23 cellular contexts compared by ENCODE assay signal in the genomic region with DNA sequence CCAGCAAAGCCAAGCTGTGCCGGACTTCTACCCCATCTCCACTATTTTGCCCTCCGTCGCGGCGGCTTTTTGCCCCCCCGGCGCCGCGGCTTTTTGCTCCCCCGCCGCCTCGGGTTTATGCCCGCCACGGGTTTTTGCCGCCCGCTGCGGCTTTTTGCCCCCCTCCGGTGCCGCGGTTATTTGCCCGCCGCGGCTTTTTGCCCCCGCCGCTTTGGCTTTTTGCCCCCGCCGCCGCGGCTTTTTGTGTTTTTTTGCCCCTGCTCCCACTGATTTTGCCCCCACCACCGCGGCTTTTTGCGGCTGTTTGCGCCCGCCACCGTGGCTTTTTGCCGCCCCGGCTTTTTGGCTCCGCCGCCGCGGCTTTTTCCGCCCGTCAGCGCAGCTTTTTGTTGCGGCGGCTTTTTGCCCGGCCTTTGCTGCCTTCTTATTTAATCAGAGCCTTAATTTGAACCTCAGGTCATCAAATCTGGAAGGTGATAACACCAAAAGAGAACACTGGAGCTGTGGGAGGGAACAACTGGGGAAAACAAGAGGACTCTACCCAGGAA.
"Had no signal": no experiment of that assay in that cellular context is flagged by ENCODE, and none has a peak within 500 bp of the region (broad histone marks: within the 10 kb centered on the region; RNA-seq: fewer than 3 reads in every experiment).

No MANE protein-coding gene starts in this region.

- H3K27me3 ChIP-seq: esophagus squamous epithelium, right atrium auricular region, suprapubic skin, upper lobe of left lung, uterus had no signal

- H3K9me3 Mint-ChIP-seq: memory B cell, neural crest cell had no signal

- H3K36me3 Mint-ChIP-seq: immature natural killer cell; memory B cell; mesothelial cell of epicardium; natural killer cell; stimulated activated effector memory CD8-positive, alpha-beta T cell treated with anti-CD3 and anti-CD28 coated beads, Interleukin-12 subunit alpha, Interleukin-12 subunit beta, amount 100 ng/mL, for 72 hours had no signal

- H3K4me3 ChIP-seq: esophagus squamous epithelium, gastroesophageal sphincter, left ventricle myocardium inferior, lower lobe of right lung, right atrium auricular region, smooth muscle cell, suprapubic skin, tibial artery, upper lobe of left lung, uterus had no signal

- H3K36me3 ChIP-seq: esophagus squamous epithelium, gastroesophageal sphincter, left ventricle myocardium inferior, lower lobe of right lung, right atrium auricular region, suprapubic skin, tibial artery, upper lobe of left lung, uterus had no signal

- H3K4me3 Mint-ChIP-seq: immature natural killer cell; memory B cell; mesothelial cell of epicardium; natural killer cell; neural crest cell; stimulated activated effector memory CD8-positive, alpha-beta T cell treated with anti-CD3 and anti-CD28 coated beads, Interleukin-12 subunit alpha, Interleukin-12 subunit beta, amount 100 ng/mL, for 72 hours had no signal

- DNase-seq: dermis blood vessel endothelial cell; esophagus squamous epithelium; foreskin fibroblast; immature natural killer cell; left cardiac atrium; left ventricle myocardium inferior; lower lobe of right lung; natural killer cell; stimulated activated CD4-positive, alpha-beta T cell treated with anti-CD3 and anti-CD28 coated beads, Interleukin-4, amount 100 ng/mL, for 1 hour; stimulated activated CD8-positive, alpha-beta memory T cell treated with anti-CD3 and anti-CD28 coated beads, Interleukin-4, amount 100 ng/mL, for 48 hours; stimulated activated naive CD8-positive, alpha-beta T cell treated with anti-CD3 and anti-CD28 coated beads, Interleukin-15, Interleukin-2, amounts not matched to agents 100 U/mL and 50 U/mL, for 24 hours; tibial artery; uterus had no signal

- ATAC-seq: gastroesophageal sphincter; left cardiac atrium; lower lobe of right lung; natural killer cell; stimulated activated effector memory CD8-positive, alpha-beta T cell treated with anti-CD3 and anti-CD28 coated beads, Interleukin-12 subunit alpha, Interleukin-12 subunit beta, amount 100 ng/mL, for 72 hours; stimulated activated naive CD8-positive, alpha-beta T cell treated with anti-CD3 and anti-CD28 coated beads, Interleukin-15, Interleukin-2, amounts not matched to agents 100 U/mL and 50 U/mL, for 24 hours had no signal

- FAIRE-seq: keratinocyte had no signal

- H3K27ac Mint-ChIP-seq: immature natural killer cell; memory B cell; mesothelial cell of epicardium; natural killer cell; stimulated activated effector memory CD8-positive, alpha-beta T cell treated with anti-CD3 and anti-CD28 coated beads, Interleukin-12 subunit alpha, Interleukin-12 subunit beta, amount 100 ng/mL, for 72 hours had no signal

- H3K27me3 Mint-ChIP-seq: memory B cell had no signal

- H3K4me1 Mint-ChIP-seq: immature natural killer cell; memory B cell; mesothelial cell of epicardium; natural killer cell; neural crest cell; stimulated activated effector memory CD8-positive, alpha-beta T cell treated with anti-CD3 and anti-CD28 coated beads, Interleukin-12 subunit alpha, Interleukin-12 subunit beta, amount 100 ng/mL, for 72 hours had no signal

- H3K27ac ChIP-seq: esophagus squamous epithelium, gastroesophageal sphincter, left ventricle myocardium inferior, lower lobe of right lung, right atrium auricular region, suprapubic skin, tibial artery, upper lobe of left lung, uterus had no signal

- H3K4me2 ChIP-seq: smooth muscle cell had no signal

- H3K4me1 ChIP-seq: esophagus squamous epithelium, gastroesophageal sphincter, left ventricle myocardium inferior, lower lobe of right lung, right atrium auricular region, suprapubic skin, tibial artery, upper lobe of left lung, uterus had no signal
